In the genomic region with DNA sequence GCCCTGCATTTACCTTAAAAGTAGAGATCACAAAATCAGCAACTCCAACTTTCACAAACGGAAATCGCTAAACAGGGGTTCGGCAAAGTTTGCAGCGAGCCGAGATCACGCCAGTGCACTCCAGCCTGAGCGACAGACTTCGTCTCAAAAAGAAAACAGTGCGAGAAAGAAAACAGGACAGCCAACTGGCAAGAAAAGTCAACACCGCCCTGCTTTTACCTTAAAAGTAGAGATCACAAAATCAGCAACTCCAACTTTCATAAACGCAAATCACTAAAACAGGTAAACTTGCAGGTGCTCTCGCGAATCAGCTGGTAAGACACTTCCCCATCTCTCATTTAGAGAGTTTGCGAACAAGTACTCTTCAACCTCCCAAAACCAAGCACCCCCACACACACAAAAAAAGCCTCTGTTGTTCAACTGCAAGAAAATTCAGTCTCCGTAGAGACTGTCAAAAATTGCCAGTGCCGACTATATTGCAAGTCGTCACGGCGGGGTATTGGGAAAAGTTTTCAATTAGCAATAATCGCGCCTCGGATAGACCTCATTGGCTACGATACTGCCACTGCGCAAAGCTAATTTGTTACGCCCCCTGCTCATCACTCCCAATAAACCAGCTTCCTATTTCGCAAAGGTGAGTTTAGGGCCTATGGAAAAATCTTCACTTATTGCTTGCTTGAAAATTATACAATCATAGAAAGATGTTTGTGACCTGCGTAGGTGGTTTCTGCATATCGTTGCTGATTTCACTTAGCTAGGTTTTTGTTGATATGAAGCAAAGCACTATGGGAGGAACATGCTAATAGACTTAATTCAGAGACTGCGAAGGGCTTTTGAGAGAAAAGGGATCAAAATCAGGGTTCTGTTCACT, we compare ENCODE assay signal across 8 cellular contexts.
DNase-seq lines count a peak whose midpoint lies in the region; ATAC-seq and TF ChIP-seq lines count a peak whose summit lies in the region.

A gene (minus strand): TSS at position 577 of the 871 bp plus-strand sequence.

- peaks cover 6% of the 10 kb centered on the region for H3K4me1 Mint-ChIP-seq in nephron progenitor cell
- H3K4me1 Mint-ChIP-seq in stimulated activated naive CD8-positive, alpha-beta T cell treated with anti-CD3 and anti-CD28 coated beads, Interleukin-15, amount 100 ng/mL, for 72 hours = no peaks in the 10 kb centered on the region

- peak; percentile 32 for ATAC-seq in GM21786 (IDR thresholded peaks at IDR 0.05; ENCODE audit: unreplicated experiment)
- ATAC-seq in stimulated activated naive CD8-positive, alpha-beta T cell treated with anti-CD3 and anti-CD28 coated beads, Interleukin-15, amount 100 ng/mL, for 72 hours = peak; percentile 77

- peak within 1 kb of the TSS; percentile 67 for H3K4me3 ChIP-seq in LNCaP clone FGC (ENCODE audit: low read depth, low read length)

- TF ChIP-seq CTCF in LNCaP clone FGC (IDR thresholded peaks at IDR 0.05; ENCODE audit: control insufficient read depth, extremely low read depth, insufficient read depth) (no peak), RWPE1 (conservative IDR thresholded peaks at IDR 0.05; ENCODE audit: low read depth) (no peak), nephron progenitor cell (IDR thresholded peaks at IDR 0.05) (no peak)

- H3K9me3 Mint-ChIP-seq in nephron progenitor cell = no peaks in the 10 kb centered on the region
- no peaks in the 10 kb centered on the region for H3K9me3 Mint-ChIP-seq in stimulated activated naive CD8-positive, alpha-beta T cell treated with anti-CD3 and anti-CD28 coated beads, Interleukin-15, amount 100 ng/mL, for 72 hours

- peak; percentile 94 for DNase-seq in DMS153 treated with DMSO at 0.1 percent for 48 hours (lab: John Stamatoyannopoulos, UW; ENCODE audit: unreplicated experiment)
- peak; percentile 82 for DNase-seq in LNCaP clone FGC (ENCODE audit: low read depth)
- peak; percentile 65 for DNase-seq in RWPE1 (ENCODE audit: low spot score)
- DNase-seq in activated T-helper 1 cell treated with anti-CD3 and anti-CD28 coated beads, Interleukin-2, amount 50 U/mL, for 16 hours (ENCODE audit: low read depth in 1 of 2, low spot score in 1 of 2) = peak; percentile 24 to 61
- peak; percentile 92 for DNase-seq in fibroblast of the conjunctiva (ENCODE audit: low read depth)
- peak; percentile 69 for DNase-seq in nephron progenitor cell
- DNase-seq in stimulated activated naive CD8-positive, alpha-beta T cell treated with anti-CD3 and anti-CD28 coated beads, Interleukin-15, amount 100 ng/mL, for 72 hours = peak; percentile 88 to 90

- H3K4me3 Mint-ChIP-seq in nephron progenitor cell = no peak within 1 kb of the TSS
- no peak within 1 kb of the TSS for H3K4me3 Mint-ChIP-seq in stimulated activated naive CD8-positive, alpha-beta T cell treated with anti-CD3 and anti-CD28 coated beads, Interleukin-15, amount 100 ng/mL, for 72 hours

- H3K27ac Mint-ChIP-seq in nephron progenitor cell = peak within 1 kb of the TSS; percentile 64
- H3K27ac Mint-ChIP-seq in stimulated activated naive CD8-positive, alpha-beta T cell treated with anti-CD3 and anti-CD28 coated beads, Interleukin-15, amount 100 ng/mL, for 72 hours = no peak within 1 kb of the TSS

- no peaks in the 10 kb centered on the region for H3K36me3 Mint-ChIP-seq in nephron progenitor cell (ENCODE audit: low read depth)

- H3K27me3 Mint-ChIP-seq in nephron progenitor cell (ENCODE audit: low read depth, poor library complexity) = peaks cover 26% of the 10 kb centered on the region
- H3K27me3 Mint-ChIP-seq in stimulated activated naive CD8-positive, alpha-beta T cell treated with anti-CD3 and anti-CD28 coated beads, Interleukin-15, amount 100 ng/mL, for 72 hours = peaks cover 7% of the 10 kb centered on the region

- POLR2A ChIA-PET in RWPE1 (lab: Yijun Ruan, JAX; ENCODE audit: low non-redundant PET) = interaction anchor here (0.6 to 2.3 kb wide), 7 partner anchors 9 to 92 kb away, joined by 3 to 14 read pairs (median 5); a partner anchor contains a TSS

- peak within 1 kb of the TSS; percentile 97 for H3K27ac ChIP-seq in RWPE1

- CTCF ChIA-PET in RWPE1 (lab: Yijun Ruan, JAX) = interaction anchor here (0.6 to 2.1 kb wide), 2 partner anchors 9 to 54 kb away, joined by 3 to 11 read pairs; a partner anchor contains a TSS

Comparison
In these comparisons a context has a peak if more than half of its experiments do, and no peak if none do; other contexts are left out.
1. Peak in every context shown above with its lines: DNase-seq, ATAC-seq, H3K4me3 ChIP-seq and H3K27ac ChIP-seq.
2. DNase-seq: peak in every context shown above with its lines; median percentile 94 in DMS153 treated with DMSO at 0.1 percent for 48 hours; 92 in fibroblast of the conjunctiva; 89 in stimulated activated naive CD8-positive, alpha-beta T cell treated with anti-CD3 and anti-CD28 coated beads, Interleukin-15, amount 100 ng/mL, for 72 hours; 82 in LNCaP clone FGC; 69 in nephron progenitor cell; 65 in RWPE1; 42 in activated T-helper 1 cell treated with anti-CD3 and anti-CD28 coated beads, Interleukin-2, amount 50 U/mL, for 16 hours.